In genomic region chr18:51039138-51040112, GRCh38 we compare ENCODE assay signal across 9 cellular contexts. TPM values are rescaled to one million over a fixed set of nuclear protein-coding genes. Genes with fewer than 3 reads are reported as not detected.
DNase-seq lines count a peak whose midpoint lies in the region; ATAC-seq and TF ChIP-seq lines count a peak whose summit lies in the region.
"Had no signal": no experiment of that assay in that cellular context is flagged by ENCODE, and none has a peak within 500 bp of the region (broad histone marks: within the 10 kb centered on the region; RNA-seq: fewer than 3 reads in every experiment).

No MANE protein-coding gene starts in this region.

- H3K27ac Mint-ChIP-seq in activated naive CD8-positive, alpha-beta T cell: peak overlapping the region; percentile 66
- H3K27ac Mint-ChIP-seq in mesothelial cell of epicardium: peak overlapping the region; percentile 68

- peak overlapping the region; percentile 10 for H3K4me3 Mint-ChIP-seq in activated naive CD8-positive, alpha-beta T cell
- no peak overlapping the region for H3K4me3 Mint-ChIP-seq in mesothelial cell of epicardium

- in situ Hi-C loops in GM13977 (cut with MboI; ENCODE audit: low pct_unique_long_range_greater_than_20kb, low sequenced_read_pairs, unreplicated experiment): loop anchor here (25.0 kb wide), 1 partner anchor 202 kb away; no protein-coding TSS in a partner anchor

- no peaks in the 10 kb centered on the region for H3K9me3 Mint-ChIP-seq in activated naive CD8-positive, alpha-beta T cell (ENCODE audit: low read depth)
- no peaks in the 10 kb centered on the region for H3K9me3 Mint-ChIP-seq in mesothelial cell of epicardium

- DNase-seq in GM13977 (ENCODE audit: low spot score) (peak; percentile 16), mesothelial cell of epicardium (ENCODE audit: low spot score in 2 of 2, unreplicated experiment in 2 of 2) (no peak), SKM-1 treated with dmso at 0.1 percent for 144 hours (lab: John Stamatoyannopoulos, UW; ENCODE audit: unreplicated experiment) (no peak), NCI-H1436 (lab: John Stamatoyannopoulos, UW) (no peak), NCI-H146 (lab: John Stamatoyannopoulos, UW) (no peak), middle frontal gyrus (ENCODE audit: extremely low spot score, low spot score) (no peak)
- DNase-seq: effector CD8-positive, alpha-beta T cell had no signal

- H3K27me3 Mint-ChIP-seq in activated naive CD8-positive, alpha-beta T cell: no peaks in the 10 kb centered on the region
- no peaks in the 10 kb centered on the region for H3K27me3 Mint-ChIP-seq in mesothelial cell of epicardium (ENCODE audit: low read depth)

- H3K36me3 Mint-ChIP-seq in activated naive CD8-positive, alpha-beta T cell: no peaks in the 10 kb centered on the region
- H3K36me3 Mint-ChIP-seq in mesothelial cell of epicardium: peaks cover 6% of the 10 kb centered on the region

- no peak for TF ChIP-seq CTCF in GM13977 (IDR thresholded peaks at IDR 0.05; ENCODE audit: extremely low read depth, insufficient read depth, missing control alignments)
- no peak for TF ChIP-seq CTCF in mesothelial cell of epicardium (IDR thresholded peaks at IDR 0.05; ENCODE audit: unreplicated experiment)

- H3K4me1 Mint-ChIP-seq in activated naive CD8-positive, alpha-beta T cell (ENCODE audit: low read depth): peaks cover 95% of the 10 kb centered on the region
- H3K4me1 Mint-ChIP-seq in mesothelial cell of epicardium: peaks cover 47% of the 10 kb centered on the region

- peak; percentile 46 for ATAC-seq in GM21786 (IDR thresholded peaks at IDR 0.05; ENCODE audit: unreplicated experiment)

RNA-seq across cellular contexts. Expression of gene SMAD4, which starts 9.4 kb away (rescaled TPM):
- 147 to 152 TPM (median 148 TPM) in 3 replicates for total RNA-seq in mesothelial cell of epicardium
